Comparison of ENCODE assay signal across 12 cellular contexts in genomic region chrX:94831364-94831763, GRCh38.
DNase-seq lines count a peak whose midpoint lies in the region; ATAC-seq and TF ChIP-seq lines count a peak whose summit lies in the region.
"Had no signal": no experiment of that assay in that cellular context is flagged by ENCODE, and none has a peak within 500 bp of the region (broad histone marks: within the 10 kb centered on the region; RNA-seq: fewer than 3 reads in every experiment).

No MANE protein-coding gene starts in this region.

- no peak overlapping the region for H3K4me3 ChIP-seq in cardiac muscle cell
- no peak overlapping the region for H3K4me3 ChIP-seq in upper lobe of right lung
- no peak overlapping the region for H3K4me3 ChIP-seq in tibial nerve
- H3K4me3 ChIP-seq: K562 had no signal

- no peak for TF ChIP-seq POLR2A in erythroblast (IDR thresholded peaks at IDR 0.05; ENCODE audit: low read length)
- TF ChIP-seq POLR2A in tibial nerve (IDR thresholded peaks at IDR 0.05): no peak

- no peaks in the 10 kb centered on the region for H3K4me1 ChIP-seq in cardiac muscle cell (ENCODE audit: low read depth)
- H3K4me1 ChIP-seq in upper lobe of right lung: no peaks in the 10 kb centered on the region
- no peaks in the 10 kb centered on the region for H3K4me1 ChIP-seq in tibial nerve

- no peak for TF ChIP-seq EP300 in tibial nerve (IDR thresholded peaks at IDR 0.05)

- H3K27ac ChIP-seq in cardiac muscle cell (no peak overlapping the region), upper lobe of right lung (no peak overlapping the region), tibial nerve (no peak overlapping the region)

- intact Hi-C loops in left ventricle myocardium superior (cut with micrococcal nuclease) (no loop called here), upper lobe of right lung (cut with DNase I) (no loop called here)

- DNase-seq in cardiac muscle cell (ENCODE audit: low read depth in 1 of 2, low spot score in 1 of 2) (peak; percentile 6 to 20), left ventricle myocardium superior (no peak), NCI-H345 treated with DMSO at 0.1 percent for 48 hours (lab: John Stamatoyannopoulos, UW; ENCODE audit: unreplicated experiment) (peak; percentile 53), erythroblast (lab: John Stamatoyannopoulos, UW) (peak; percentile 0), upper lobe of right lung (no peak), anterior cingulate cortex (lab: John Stamatoyannopoulos, UW) (no peak), tibial nerve (ENCODE audit: low spot score in 2 of 2) (no peak)
- DNase-seq: activated CD4-positive, alpha-beta T cell treated with anti-CD3 and anti-CD28 coated beads, Interleukin-2, amount 50 U/mL, for 4 hours; DMS79 had no signal

- ATAC-seq in left ventricle myocardium superior: no peak
- no peak for ATAC-seq in upper lobe of right lung
- ATAC-seq in HG03520 (IDR thresholded peaks at IDR 0.05; ENCODE audit: unreplicated experiment): no peak
- ATAC-seq: HCT116, K562 had no signal

- H3K9me3 ChIP-seq in cardiac muscle cell (ENCODE audit: low read depth) (no peaks in the 10 kb centered on the region), upper lobe of right lung (no peaks in the 10 kb centered on the region), tibial nerve (no peaks in the 10 kb centered on the region)

- H3K36me3 ChIP-seq in cardiac muscle cell: no peaks in the 10 kb centered on the region
- H3K36me3 ChIP-seq in upper lobe of right lung: no peaks in the 10 kb centered on the region
- no peaks in the 10 kb centered on the region for H3K36me3 ChIP-seq in tibial nerve

- TF ChIP-seq CTCF in cardiac muscle cell (IDR thresholded peaks at IDR 0.05; ENCODE audit: low read depth, low read length): peak; percentile 24
- TF ChIP-seq CTCF in upper lobe of right lung (IDR thresholded peaks at IDR 0.05): peak; percentile 28
- TF ChIP-seq CTCF in tibial nerve (IDR thresholded peaks at IDR 0.05): peak in 1 of 5 experiments; percentile 47

- H3K27me3 ChIP-seq in cardiac muscle cell (no peaks in the 10 kb centered on the region), upper lobe of right lung (no peaks in the 10 kb centered on the region), tibial nerve (no peaks in the 10 kb centered on the region)

Comparison
In these comparisons a context has a peak if more than half of its experiments do, and no peak if none do; other contexts are left out.
1. DNase-seq: peak in cardiac muscle cell (2 of 2), NCI-H345 treated with DMSO at 0.1 percent for 48 hours (single experiment) and erythroblast (2 of 2); none in left ventricle myocardium superior (single experiment), upper lobe of right lung (single experiment), anterior cingulate cortex (0 of 58) and tibial nerve (0 of 2).